Comparison of ENCODE assay signal across 15 cellular contexts in the genomic region with DNA sequence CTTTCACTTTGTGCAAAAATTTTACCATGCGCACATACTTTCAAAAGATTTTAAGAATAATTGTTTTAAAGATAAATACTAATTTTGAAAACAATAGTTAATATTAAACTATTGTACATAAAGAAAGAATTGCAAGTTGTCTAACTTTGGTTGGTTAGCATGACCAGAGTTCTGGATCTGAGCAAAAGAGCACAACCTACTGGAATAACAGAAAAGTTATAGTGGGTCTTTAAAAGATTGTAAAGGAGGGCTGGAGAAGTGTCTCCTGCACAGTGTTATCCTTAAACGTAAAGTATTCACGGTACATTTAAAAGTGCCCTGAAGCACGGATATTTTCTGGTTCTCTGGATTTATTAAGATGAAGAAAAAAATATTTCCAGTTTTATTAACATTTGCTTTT.
DNase-seq lines count a peak whose midpoint lies in the region; ATAC-seq, FAIRE-seq and TF ChIP-seq lines count a peak whose summit lies in the region.
"Had no signal": no experiment of that assay in that cellular context is flagged by ENCODE, and none has a peak within 500 bp of the region (broad histone marks: within the 10 kb centered on the region; RNA-seq: fewer than 3 reads in every experiment).

No MANE protein-coding gene starts in this region.

- H3K4me2 ChIP-seq in A549 = peak overlapping the region; percentile 68
- no peak overlapping the region for H3K4me2 ChIP-seq in Karpas-422 (ENCODE audit: low read depth, low read length, poor library complexity, severe bottlenecking)

- no peak for DNase-seq in A549 (ENCODE audit: low read depth in 1 of 2, low spot score in 1 of 2)
- no peak for DNase-seq in RCC 7860 (ENCODE audit: low spot score)
- DNase-seq in choroid plexus epithelial cell (ENCODE audit: low read depth) = no peak
- DNase-seq in posterior vena cava (ENCODE audit: low spot score) = no peak
- DNase-seq in ovary = no peak
- no peak for DNase-seq in Karpas-422
- DNase-seq in GM20000 (ENCODE audit: low spot score) = no peak
- DNase-seq: 8988T, NCI-H1436, NCI-H2029, NCI-H510A, NCI-H774 had no signal

- no peak overlapping the region for H3K9ac ChIP-seq in Karpas-422 (ENCODE audit: low read length)

- H3K27ac ChIP-seq in A549 (peak overlapping the region; percentile 74 to 84), ovary (no peak overlapping the region), Karpas-422 (ENCODE audit: low read length) (no peak overlapping the region)

- H2AFZ ChIP-seq in Karpas-422 (ENCODE audit: low read length) = no peak overlapping the region

- peaks cover 75% of the 10 kb centered on the region for H3K4me1 ChIP-seq in A549
- H3K4me1 ChIP-seq in ovary (ENCODE audit: insufficient read depth) = peaks cover 1% of the 10 kb centered on the region
- H3K4me1 ChIP-seq in Karpas-422 (ENCODE audit: low read length) = no peaks in the 10 kb centered on the region

- H3K4me3 ChIP-seq in A549 (no peak overlapping the region; the same call in 2 of the 3 replicates), choroid plexus epithelial cell (ENCODE audit: low read depth, low read length) (no peak overlapping the region), ovary (no peak overlapping the region), Karpas-422 (ENCODE audit: low read length) (no peak overlapping the region)
- H3K4me3 ChIP-seq: K562 had no signal

- ATAC-seq in A549 = peak; percentile 66 to 82; a peak in 4 of 6 replicates

- TF ChIP-seq CTCF in A549 (IDR thresholded peaks at IDR 0.05) (peak; percentile 35; the same call in 2 of the 3 replicates), choroid plexus epithelial cell (conservative IDR thresholded peaks at IDR 0.05; ENCODE audit: low read depth, low read length) (peak; percentile 19), ovary (IDR thresholded peaks at IDR 0.05) (no peak), GM20000 (IDR thresholded peaks at IDR 0.05; ENCODE audit: extremely low read depth, missing control alignments) (no peak)

- H3K36me3 ChIP-seq in ovary (no peaks in the 10 kb centered on the region), Karpas-422 (ENCODE audit: insufficient read depth, low read length) (no peaks in the 10 kb centered on the region)

- POLR2A ChIA-PET in A549 (lab: Yijun Ruan, JAX) = interaction anchor here (2.1 kb wide), 1 partner anchor 68 kb away, joined by 10 read pairs; no protein-coding TSS in a partner anchor

- FAIRE-seq in A549 (lab: Jason Lieb, UNC) (peak; percentile 54), RCC 7860 (lab: Jason Lieb, UNC) (peak; percentile 12), islet of Langerhans (lab: Jason Lieb, UNC) (peak; percentile 66)
- FAIRE-seq: H1, K562 had no signal

- H3K79me2 ChIP-seq in Karpas-422 (ENCODE audit: low read length) = no peaks in the 10 kb centered on the region

- TF ChIP-seq POLR2A in A549 (IDR thresholded peaks at IDR 0.05; ENCODE audit: low read length) = no peak
- no peak for TF ChIP-seq POLR2A in ovary (IDR thresholded peaks at IDR 0.05)

- no peaks in the 10 kb centered on the region for H4K20me1 ChIP-seq in Karpas-422 (ENCODE audit: insufficient read depth, low read depth, low read length)

- TF ChIP-seq EP300 in A549 (IDR thresholded peaks at IDR 0.05) (no peak), ovary (IDR thresholded peaks at IDR 0.05) (no peak)

- intact Hi-C loops in posterior vena cava (cut with DNase I) (loop anchor here in 1 of 2 donors (5.0 kb wide), 1 partner anchor 1308 kb away; no protein-coding TSS in a partner anchor), ovary (cut with DNase I) (loop anchor here in 1 of 4 donors (10.0 kb wide), 1 partner anchor 494 kb away; no protein-coding TSS in a partner anchor)

- CTCF ChIA-PET in A549 (lab: Yijun Ruan, JAX) = interaction anchor here (0.7 to 5.0 kb wide), 48 partner anchors 9 to 713 kb away, joined by 3 to 44 read pairs (median 4); no protein-coding TSS in a partner anchor

- WGBS in A549 (ENCODE audit: missing lambda C conversion rate) = 26% methylated on average over 4 of the region's 4 CpGs
- 88 to 93% (median 89%) methylated on average over 4 of the region's 4 CpGs for WGBS in ovary, 3 donors

- H3K9me3 ChIP-seq in A549 (peaks cover 12% of the 10 kb centered on the region), ovary (no peaks in the 10 kb centered on the region), Karpas-422 (ENCODE audit: low read length) (no peaks in the 10 kb centered on the region)

- no peaks in the 10 kb centered on the region for H3K9me2 ChIP-seq in Karpas-422 (replicated peaks; ENCODE audit: insufficient read depth, low read length)

- no peaks in the 10 kb centered on the region for H3K27me3 ChIP-seq in ovary
- H3K27me3 ChIP-seq in Karpas-422 (ENCODE audit: low read length) = no peaks in the 10 kb centered on the region

- TF ChIP-seq RAD21 in A549 (conservative IDR thresholded peaks at IDR 0.05 in 1 of 2, IDR thresholded peaks at IDR 0.05 in 1 of 2) = peak; percentile 45 to 63; a peak in 3 of 5 replicates

TF ChIP-seq in A549, 52 proteins besides CTCF, POLR2A, EP300 and RAD21:
- no peak for TF ChIP-seq FOXS1 (CRISPR knock-in tag; IDR thresholded peaks at IDR 0.05)
- peak; percentile 44; the same call in 2 of the 3 replicates for TF ChIP-seq SMC3 (IDR thresholded peaks at IDR 0.05)
- no peak for TF ChIP-seq FOSL2 (IDR thresholded peaks at IDR 0.05)
- TF ChIP-seq FOSL2 (CRISPR knock-in tag; IDR thresholded peaks at IDR 0.05) = no peak
- TF ChIP-seq MYC (IDR thresholded peaks at IDR 0.05; ENCODE audit: borderline replicate concordance, low read length) = no peak

Comparison
In these comparisons a context has a peak if more than half of its experiments do, and no peak if none do; other contexts are left out.
1. H3K27ac ChIP-seq: peak in A549 (2 of 2); none in ovary (0 of 2) and Karpas-422 (single experiment).
2. CTCF ChIP-seq: peak in A549 (single experiment) and choroid plexus epithelial cell (single experiment); none in ovary (0 of 3) and GM20000 (single experiment).